ENCODE assay signal across 1 cellular context in genomic region chr7:158655507-158655906, GRCh38.
TF ChIP-seq lines count a peak whose summit lies in the region.

No MANE protein-coding gene starts in this region.

TF ChIP-seq in IMR-90, 13 proteins besides CTCF, POLR2A, EP300 and RAD21:
- TF ChIP-seq CEBPB (IDR thresholded peaks at IDR 0.05; ENCODE audit: low read depth, low read length) = no peak
- no peak for TF ChIP-seq MAZ (IDR thresholded peaks at IDR 0.05; ENCODE audit: borderline replicate concordance, low read depth, low read length)
- no peak for TF ChIP-seq SMC3 (IDR thresholded peaks at IDR 0.05; ENCODE audit: low read depth, low read length)
- no peak for TF ChIP-seq USF2 (IDR thresholded peaks at IDR 0.05; ENCODE audit: low read depth, low read length)
- TF ChIP-seq CHD1 (IDR thresholded peaks at IDR 0.05; ENCODE audit: low read depth, low read length) = no peak
TF ChIP-seq in IMR-90: peak in this region for 0.
